In the genomic region with DNA sequence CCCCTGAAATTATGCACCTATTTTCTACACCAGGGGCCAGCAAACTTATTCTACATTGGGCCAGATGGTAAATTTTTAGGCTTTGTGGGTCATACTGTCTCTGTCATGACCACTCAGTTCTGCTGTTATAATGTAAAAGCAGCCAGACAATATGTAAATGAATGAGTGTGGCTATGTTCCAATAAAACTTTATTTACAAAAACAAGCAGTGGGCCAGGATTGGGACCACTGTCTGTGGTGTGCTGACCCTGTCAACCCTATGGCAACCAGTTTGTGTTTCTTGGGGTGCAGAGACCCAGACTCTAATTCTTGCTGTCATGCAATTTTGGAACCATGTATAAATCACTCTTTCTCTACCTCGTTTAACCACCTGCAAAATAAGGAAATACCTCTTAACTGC, we compare ENCODE assay signal across 25 cellular contexts.
DNase-seq lines count a peak whose midpoint lies in the region; TF ChIP-seq lines count a peak whose summit lies in the region.
"Had no signal": no experiment of that assay in that cellular context is flagged by ENCODE, and none has a peak within 500 bp of the region (broad histone marks: within the 10 kb centered on the region; RNA-seq: fewer than 3 reads in every experiment).

No MANE protein-coding gene starts in this region.

- TF ChIP-seq POLR2A in esophagus muscularis mucosa (IDR thresholded peaks at IDR 0.05; ENCODE audit: low read depth) (no peak), sigmoid colon (IDR thresholded peaks at IDR 0.05) (no peak)

- H3K4me1 Mint-ChIP-seq in CD4-positive, alpha-beta memory T cell = peaks cover 47 to 77% (median 63%) of the 10 kb centered on the region in 4 donors
- peaks cover 51% of the 10 kb centered on the region for H3K4me1 Mint-ChIP-seq in activated CD4-positive, alpha-beta memory T cell treated with anti-CD3 and anti-CD28 coated beads for 36 hours (ENCODE audit: low read depth)
- H3K4me1 Mint-ChIP-seq: natural killer cell had no signal

- peak overlapping the region in 4 of 7 donors; percentile 39 to 49 (median 46) for H3K27ac Mint-ChIP-seq in CD4-positive, alpha-beta memory T cell
- no peak overlapping the region for H3K27ac Mint-ChIP-seq in activated CD4-positive, alpha-beta memory T cell treated with anti-CD3 and anti-CD28 coated beads for 36 hours
- H3K27ac Mint-ChIP-seq: activated naive CD8-positive, alpha-beta T cell treated with anti-CD3 and anti-CD28 coated beads, Interleukin-2, amount 50 U/mL, for 24 hours; CD14-positive monocyte; effector memory CD8-positive, alpha-beta T cell; natural killer cell had no signal

- H3K27me3 ChIP-seq in CD4-positive, alpha-beta memory T cell (ENCODE audit: insufficient read depth, low read length) = no peaks in the 10 kb centered on the region
- H3K27me3 ChIP-seq in esophagus muscularis mucosa (no peaks in the 10 kb centered on the region), sigmoid colon (no peaks in the 10 kb centered on the region)
- H3K27me3 ChIP-seq: foreskin keratinocyte had no signal

- no peak for TF ChIP-seq CTCF in C4-2B (conservative IDR thresholded peaks at IDR 0.05)
- no peak for TF ChIP-seq CTCF in esophagus muscularis mucosa (IDR thresholded peaks at IDR 0.05)
- TF ChIP-seq CTCF in sigmoid colon (IDR thresholded peaks at IDR 0.05) = no peak

- no peak overlapping the region for H3K4me3 Mint-ChIP-seq in CD4-positive, alpha-beta memory T cell
- no peak overlapping the region for H3K4me3 Mint-ChIP-seq in activated CD4-positive, alpha-beta memory T cell treated with anti-CD3 and anti-CD28 coated beads for 36 hours
- H3K4me3 Mint-ChIP-seq: activated naive CD8-positive, alpha-beta T cell treated with anti-CD3 and anti-CD28 coated beads, Interleukin-2, amount 50 U/mL, for 24 hours; CD14-positive monocyte; effector memory CD8-positive, alpha-beta T cell; natural killer cell; WTC11 had no signal

- POLR2A ChIA-PET in CD4-positive, alpha-beta memory T cell (lab: Charles Lee; ENCODE audit: partially characterized antibody) = no interaction called here
- POLR2A ChIA-PET in activated CD4-positive, alpha-beta memory T cell treated with anti-CD3 and anti-CD28 coated beads for 36 hours (lab: Charles Lee) = no interaction called here

- WGBS in esophagus muscularis mucosa = 74% methylated on average over 1 of the region's 1 CpG
- WGBS in sigmoid colon, 2 donors = 32 to 55% methylated on average over 1 of the region's 1 CpG

- intact Hi-C loops in CD4-positive, alpha-beta memory T cell (cut with micrococcal nuclease) = loop anchor here (5.0 kb wide), 1 partner anchor 71 kb away; no protein-coding TSS in a partner anchor
- intact Hi-C loops in esophagus muscularis mucosa (cut with DNase I) (no loop called here), sigmoid colon (cut with DNase I) (no loop called here)
- intact Hi-C loops in activated CD4-positive, alpha-beta memory T cell treated with anti-CD3 and anti-CD28 coated beads for 36 hours (cut with micrococcal nuclease) = no loop called here

- TF ChIP-seq EP300 in esophagus muscularis mucosa (IDR thresholded peaks at IDR 0.05) = no peak
- TF ChIP-seq EP300 in sigmoid colon (IDR thresholded peaks at IDR 0.05) = no peak

- H3K27ac ChIP-seq in C4-2B = peak overlapping the region; percentile 86
- no peak overlapping the region for H3K27ac ChIP-seq in CD4-positive, alpha-beta memory T cell (ENCODE audit: low read depth, low read length)
- peak overlapping the region; percentile 61 to 73 (median 66) for H3K27ac ChIP-seq in esophagus muscularis mucosa (replicated peaks in 1 of 4)
- peak overlapping the region in 3 of 4 donors; percentile 82 to 95 (median 89) for H3K27ac ChIP-seq in sigmoid colon
- H3K27ac ChIP-seq: foreskin keratinocyte, KMS-11, parathyroid adenoma had no signal

- H3K27me3 Mint-ChIP-seq in CD4-positive, alpha-beta memory T cell = no peaks in the 10 kb centered on the region
- H3K27me3 Mint-ChIP-seq in activated CD4-positive, alpha-beta memory T cell treated with anti-CD3 and anti-CD28 coated beads for 36 hours = no peaks in the 10 kb centered on the region
- H3K27me3 Mint-ChIP-seq: activated naive CD8-positive, alpha-beta T cell treated with anti-CD3 and anti-CD28 coated beads, Interleukin-2, amount 50 U/mL, for 24 hours; effector memory CD8-positive, alpha-beta T cell had no signal

- peaks cover 39 to 42% of the 10 kb centered on the region in 2 donors for H3K36me3 Mint-ChIP-seq in CD4-positive, alpha-beta memory T cell
- H3K36me3 Mint-ChIP-seq in activated CD4-positive, alpha-beta memory T cell treated with anti-CD3 and anti-CD28 coated beads for 36 hours = peaks cover 25% of the 10 kb centered on the region

- H3K4me1 ChIP-seq in CD4-positive, alpha-beta memory T cell (ENCODE audit: insufficient read depth, low read length) = no peaks in the 10 kb centered on the region
- H3K4me1 ChIP-seq in esophagus muscularis mucosa (peaks cover 58 to 82% (median 75%) of the 10 kb centered on the region in 4 donors), sigmoid colon (peaks cover 0 to 96% (median 92%) of the 10 kb centered on the region in 4 donors)
- H3K4me1 ChIP-seq: parathyroid adenoma had no signal

- no peaks in the 10 kb centered on the region for H3K36me3 ChIP-seq in CD4-positive, alpha-beta memory T cell (ENCODE audit: insufficient read depth, low read length)
- H3K36me3 ChIP-seq in esophagus muscularis mucosa = peaks cover 0 to 2% (median 0%) of the 10 kb centered on the region in 4 donors
- no peaks in the 10 kb centered on the region for H3K36me3 ChIP-seq in sigmoid colon

- DNase-seq in CD4-positive, alpha-beta memory T cell = no peak
- no peak for DNase-seq in esophagus muscularis mucosa (ENCODE audit: extremely low spot score)
- peak; percentile 3 for DNase-seq in sigmoid colon
- DNase-seq in activated CD4-positive, alpha-beta memory T cell treated with anti-CD3 and anti-CD28 coated beads for 36 hours = no peak
- DNase-seq in NCI-H2196 (lab: John Stamatoyannopoulos, UW; ENCODE audit: unreplicated experiment) = no peak
- DNase-seq in CD1c-positive myeloid dendritic cell (ENCODE audit: extremely low spot score) = no peak
- DNase-seq: activated CD4-positive, alpha-beta T cell treated with anti-CD3 and anti-CD28 coated beads, Interleukin-2, amount 50 U/mL, for 4 hours; activated CD8-positive, alpha-beta memory T cell treated with anti-CD3 and anti-CD28 coated beads, Interleukin-2, amount 50 U/mL, for 4 hours; activated effector memory CD4-positive, alpha-beta T cell treated with anti-CD3 and anti-CD28 coated beads, Interleukin-2, amount 50 U/mL, for 16 hours; activated naive CD8-positive, alpha-beta T cell treated with anti-CD3 and anti-CD28 coated beads, Interleukin-2, amount 50 U/mL, for 24 hours; DMS153; effector memory CD8-positive, alpha-beta T cell; foreskin keratinocyte; hypothalamus; natural killer cell; NCI-H1694; NCI-H510A treated with DMSO at 0.1 percent for 48 hours; PC-3; SHP77; T-helper 9 cell had no signal

- no peaks in the 10 kb centered on the region for H3K9me3 ChIP-seq in CD4-positive, alpha-beta memory T cell (ENCODE audit: control insufficient read depth in 1 of 2, low read length in 2 of 2)
- peaks cover 0 to 3% (median 0%) of the 10 kb centered on the region in 4 donors for H3K9me3 ChIP-seq in esophagus muscularis mucosa
- H3K9me3 ChIP-seq in sigmoid colon = no peaks in the 10 kb centered on the region

- H3K4me3 ChIP-seq in CD4-positive, alpha-beta memory T cell (ENCODE audit: low read length in 2 of 2) = no peak overlapping the region
- no peak overlapping the region for H3K4me3 ChIP-seq in esophagus muscularis mucosa
- H3K4me3 ChIP-seq in sigmoid colon = no peak overlapping the region

- CTCF ChIA-PET in CD4-positive, alpha-beta memory T cell (lab: Charles Lee; ENCODE audit: partially characterized antibody) = interaction anchor here (1.4 kb wide), 1 partner anchor 47 kb away, joined by 4 read pairs; no protein-coding TSS in a partner anchor
- CTCF ChIA-PET in activated CD4-positive, alpha-beta memory T cell treated with anti-CD3 and anti-CD28 coated beads for 36 hours (lab: Charles Lee) = interaction anchor here (1.3 kb wide), 1 partner anchor 18 kb away, joined by 4 read pairs; no protein-coding TSS in a partner anchor

- H3K9me3 Mint-ChIP-seq in CD4-positive, alpha-beta memory T cell = peaks cover 3 to 26% (median 19%) of the 10 kb centered on the region in 8 donors
- peaks cover 22% of the 10 kb centered on the region for H3K9me3 Mint-ChIP-seq in activated CD4-positive, alpha-beta memory T cell treated with anti-CD3 and anti-CD28 coated beads for 36 hours
